ENCODE assay signal across 8 cellular contexts in genomic region chr14:105526781-105527380, GRCh38. TPM values are rescaled to one million over a fixed set of nuclear protein-coding genes. Genes with fewer than 3 reads are reported as not detected.
A peak's percentile ranks its signal among the peaks of the same experiment; 100 is the strongest.
DNase-seq lines count a peak whose midpoint lies in the region; ATAC-seq, FAIRE-seq and TF ChIP-seq lines count a peak whose summit lies in the region.

No MANE protein-coding gene starts in this region.

- no peak for ATAC-seq in natural killer cell
- ATAC-seq in GM21737 (IDR thresholded peaks at IDR 0.05; ENCODE audit: unreplicated experiment): no peak
- no peak for ATAC-seq in HG02623 (IDR thresholded peaks at IDR 0.05; ENCODE audit: unreplicated experiment)

- peaks cover 0 to 1% (median 0%) of the 10 kb centered on the region in 3 donors for H3K9me3 Mint-ChIP-seq in IgD-negative memory B cell
- no peaks in the 10 kb centered on the region for H3K9me3 Mint-ChIP-seq in natural killer cell

- DNase-seq in AG04449 (ENCODE audit: low read depth, low spot score) (no peak), choroid plexus epithelial cell (ENCODE audit: low read depth) (no peak), natural killer cell (no peak), HTR-8/SVneo (ENCODE audit: insufficient read length, low spot score) (no peak), AG08396 (ENCODE audit: low spot score) (no peak)

- POLR2A ChIA-PET in AG04449 (lab: Yijun Ruan, JAX): no interaction called here

- H3K4me3 ChIP-seq in AG04449 (ENCODE audit: low read depth, low read length) (peak overlapping the region; percentile 63), choroid plexus epithelial cell (ENCODE audit: low read depth, low read length) (peak overlapping the region; percentile 37)

- TF ChIP-seq CTCF in AG04449 (IDR thresholded peaks at IDR 0.05; ENCODE audit: insufficient read depth, low read length, missing control alignments) (no peak), choroid plexus epithelial cell (conservative IDR thresholded peaks at IDR 0.05; ENCODE audit: low read depth, low read length) (no peak), natural killer cell (IDR thresholded peaks at IDR 0.05) (no peak)

- peak overlapping the region; percentile 63 to 88 (median 80) for H3K4me3 Mint-ChIP-seq in IgD-negative memory B cell
- peak overlapping the region; percentile 87 for H3K4me3 Mint-ChIP-seq in natural killer cell

- H3K4me1 Mint-ChIP-seq in IgD-negative memory B cell: peaks cover 9 to 12% (median 11%) of the 10 kb centered on the region in 3 donors
- H3K4me1 Mint-ChIP-seq in natural killer cell: peaks cover 4 to 23% of the 10 kb centered on the region in 2 donors

- FAIRE-seq in HTR-8/SVneo (lab: Jason Lieb, UNC): no peak

- peaks cover 14% of the 10 kb centered on the region for H3K27me3 Mint-ChIP-seq in IgD-negative memory B cell
- peaks cover 5 to 43% of the 10 kb centered on the region in 2 donors for H3K27me3 Mint-ChIP-seq in natural killer cell (ENCODE audit: low read depth in 2 of 2)

- CTCF ChIA-PET in AG04449 (lab: Yijun Ruan, JAX): no interaction called here

- H3K27ac Mint-ChIP-seq in IgD-negative memory B cell: peak overlapping the region in 1 of 3 donors; percentile 53
- peak overlapping the region in 1 of 2 donors; percentile 60 for H3K27ac Mint-ChIP-seq in natural killer cell

- H3K36me3 Mint-ChIP-seq in IgD-negative memory B cell: peaks cover 1% of the 10 kb centered on the region
- no peaks in the 10 kb centered on the region for H3K36me3 Mint-ChIP-seq in natural killer cell

- intact Hi-C loops in natural killer cell (cut with micrococcal nuclease): loop anchor here (5.0 kb wide), 1 partner anchor 35 kb away; the partner anchor contains the start of gene TEDC1

RNA-seq across cellular contexts. Expression of gene TMEM121, which starts 0.5 kb away (rescaled TPM):
- 5.5 TPM for polyA plus RNA-seq in IgD-negative memory B cell
- total RNA-seq in natural killer cell: under 1 TPM in 2 of 3 donors, not detected in 1; 0.54 to 0.80 TPM

RNA-seq across cellular contexts. Expression of gene TEDC1, which starts 35.8 kb away (rescaled TPM):
- 11.8 TPM for polyA plus RNA-seq in IgD-negative memory B cell
- 100 to 1,000 TPM in 2 of 3 donors, 10 to 100 TPM in 1; 70.0 to 233 (median 112) TPM for total RNA-seq in natural killer cell

RNA-seq across cellular contexts. Expression of gene CRIP1, which starts 40.2 kb away (rescaled TPM):
- polyA plus RNA-seq in IgD-negative memory B cell: 1,925 TPM
- 100 to 1,000 TPM; 276 to 334 (median 290) TPM for total RNA-seq in natural killer cell

RNA-seq across cellular contexts. Expression of gene CRIP2, which starts 52.3 kb away (rescaled TPM):
- 70.8 TPM for polyA plus RNA-seq in IgD-negative memory B cell
- 1 to 10 TPM; 1.7 to 4.6 (median 2.0) TPM for total RNA-seq in natural killer cell
